ENCODE assay signal across 13 cellular contexts in the genomic region with DNA sequence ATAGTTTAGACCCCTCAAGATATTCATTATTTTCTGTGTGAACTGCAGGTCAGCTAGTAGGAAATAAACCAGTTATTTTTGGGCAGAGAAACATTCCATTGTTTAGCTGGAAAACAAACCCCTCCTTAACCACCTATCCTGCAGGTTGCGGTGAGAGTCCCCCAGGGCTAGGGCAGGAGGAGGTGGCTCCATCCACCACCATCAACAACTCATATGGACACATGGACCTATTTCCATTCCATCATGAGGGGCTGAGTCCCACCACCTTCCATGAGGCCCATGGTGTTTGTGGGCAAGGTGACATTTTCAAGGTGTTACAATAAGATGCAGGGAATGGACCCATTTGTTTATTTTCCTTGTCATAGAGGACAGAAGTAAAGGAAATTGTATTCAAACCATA.
"Had no signal": no experiment of that assay in that cellular context is flagged by ENCODE, and none has a peak within 500 bp of the region (broad histone marks: within the 10 kb centered on the region; RNA-seq: fewer than 3 reads in every experiment).

No MANE protein-coding gene starts in this region.

- H3K27me3 Mint-ChIP-seq: naive thymus-derived CD8-positive, alpha-beta T cell; type B pancreatic cell had no signal

- H3K4me3 Mint-ChIP-seq: naive thymus-derived CD8-positive, alpha-beta T cell; neural progenitor cell; type B pancreatic cell had no signal

- ATAC-seq: naive thymus-derived CD8-positive, alpha-beta T cell; stimulated activated naive CD8-positive, alpha-beta T cell treated with anti-CD3 and anti-CD28 coated beads, Interleukin-15, Interleukin-2, amounts not matched to agents 100 U/mL and 50 U/mL, for 24 hours had no signal

- H3K4me1 Mint-ChIP-seq: neural progenitor cell had no signal

- H3K9me3 Mint-ChIP-seq: type B pancreatic cell had no signal

- DNase-seq: dermis blood vessel endothelial cell; esophagus squamous epithelium; foreskin fibroblast; hippocampal formation; kidney glomerular epithelial cell; naive thymus-derived CD8-positive, alpha-beta T cell; nucleus accumbens; ovary; sigmoid colon; stimulated activated naive CD8-positive, alpha-beta T cell treated with anti-CD3 and anti-CD28 coated beads, Interleukin-15, Interleukin-2, amounts not matched to agents 100 U/mL and 50 U/mL, for 24 hours; thyroid gland had no signal

- H3K27ac Mint-ChIP-seq: neural progenitor cell, type B pancreatic cell had no signal
